ENCODE assay signal across 2 cellular contexts in the genomic region with DNA sequence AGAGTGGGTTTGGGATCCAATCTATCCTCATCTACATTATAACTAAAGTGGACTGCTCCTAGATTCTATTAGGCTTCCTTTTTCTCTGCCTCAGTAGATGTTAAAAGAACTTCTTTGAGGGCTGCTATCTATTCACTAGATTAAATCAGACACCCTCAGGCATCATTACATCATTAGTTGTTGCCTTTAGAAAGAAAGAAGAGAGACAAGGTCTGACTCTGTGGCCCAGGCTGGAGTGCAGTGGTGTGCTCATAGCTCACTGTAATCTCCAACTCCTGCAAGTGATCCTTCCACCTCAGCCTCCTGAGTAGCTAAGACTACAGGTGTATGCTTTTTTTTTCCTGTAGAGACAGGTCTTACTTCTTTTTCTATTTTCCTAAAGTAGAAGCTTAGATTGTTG.
TF ChIP-seq lines count a peak whose summit lies in the region.

No MANE protein-coding gene starts in this region.

TF ChIP-seq in HEK293, 187 proteins besides CTCF, POLR2A, EP300 and RAD21:
- TF ChIP-seq MEIS1 (CRISPR knock-in tag; IDR thresholded peaks at IDR 0.05; ENCODE audit: borderline replicate concordance) = no peak
- no peak for TF ChIP-seq ZNF830 (tag by site-specific recombination; IDR thresholded peaks at IDR 0.05; ENCODE audit: low read depth)
- TF ChIP-seq, protein P1, sequence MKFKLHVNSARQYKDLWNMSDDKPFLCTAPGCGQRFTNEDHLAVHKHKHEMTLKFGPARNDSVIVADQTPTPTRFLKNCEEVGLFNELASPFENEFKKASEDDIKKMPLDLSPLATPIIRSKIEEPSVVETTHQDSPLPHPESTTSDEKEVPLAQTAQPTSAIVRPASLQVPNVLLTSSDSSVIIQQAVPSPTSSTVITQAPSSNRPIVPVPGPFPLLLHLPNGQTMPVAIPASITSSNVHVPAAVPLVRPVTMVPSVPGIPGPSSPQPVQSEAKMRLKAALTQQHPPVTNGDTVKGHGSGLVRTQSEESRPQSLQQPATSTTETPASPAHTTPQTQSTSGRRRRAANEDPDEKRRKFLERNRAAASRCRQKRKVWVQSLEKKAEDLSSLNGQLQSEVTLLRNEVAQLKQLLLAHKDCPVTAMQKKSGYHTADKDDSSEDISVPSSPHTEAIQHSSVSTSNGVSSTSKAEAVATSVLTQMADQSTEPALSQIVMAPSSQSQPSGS (tag by site-specific recombination; IDR thresholded peaks at IDR 0.05; ENCODE audit: low read depth) = peak; percentile 24; the same call in 1 of the 2 replicates
- no peak for TF ChIP-seq ZNF138 (tag by site-specific recombination; IDR thresholded peaks at IDR 0.05; ENCODE audit: borderline replicate concordance)
- TF ChIP-seq ZNF837 (tag by site-specific recombination; IDR thresholded peaks at IDR 0.05) = no peak
- TF ChIP-seq, protein P2, sequence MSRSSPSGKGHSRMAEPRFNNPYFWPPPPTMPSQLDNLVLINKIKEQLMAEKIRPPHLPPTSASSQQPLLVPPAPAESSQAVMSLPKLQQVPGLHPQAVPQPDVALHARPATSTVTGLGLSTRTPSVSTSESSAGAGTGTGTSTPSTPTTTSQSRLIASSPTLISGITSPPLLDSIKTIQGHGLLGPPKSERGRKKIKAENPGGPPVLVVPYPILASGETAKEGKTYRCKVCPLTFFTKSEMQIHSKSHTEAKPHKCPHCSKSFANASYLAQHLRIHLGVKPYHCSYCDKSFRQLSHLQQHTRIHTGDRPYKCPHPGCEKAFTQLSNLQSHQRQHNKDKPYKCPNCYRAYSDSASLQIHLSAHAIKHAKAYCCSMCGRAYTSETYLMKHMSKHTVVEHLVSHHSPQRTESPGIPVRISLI (tag by site-specific recombination; IDR thresholded peaks at IDR 0.05) = no peak
- no peak for TF ChIP-seq ZNF324 (tag by site-specific recombination; IDR thresholded peaks at IDR 0.05)

TF ChIP-seq in K562, 482 proteins besides CTCF, POLR2A, EP300 and RAD21:
- no peak for TF ChIP-seq ZNF239 (CRISPR knock-in tag; IDR thresholded peaks at IDR 0.05)
- no peak for TF ChIP-seq ZNF224 (CRISPR knock-in tag; IDR thresholded peaks at IDR 0.05)
- TF ChIP-seq, protein P3, sequence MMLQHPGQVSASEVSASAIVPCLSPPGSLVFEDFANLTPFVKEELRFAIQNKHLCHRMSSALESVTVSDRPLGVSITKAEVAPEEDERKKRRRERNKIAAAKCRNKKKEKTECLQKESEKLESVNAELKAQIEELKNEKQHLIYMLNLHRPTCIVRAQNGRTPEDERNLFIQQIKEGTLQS (IDR thresholded peaks at IDR 0.05) = 0 out of 2 replicates have a peak, but pooled peaks have one; percentile 19
- TF ChIP-seq, protein P3 (CRISPR knock-in tag; conservative IDR thresholded peaks at IDR 0.05) = no peak
- no peak for TF ChIP-seq ZNF253 (CRISPR knock-in tag; conservative IDR thresholded peaks at IDR 0.05)
- peak; percentile 60; the same call in 1 of the 2 replicates for TF ChIP-seq ATF7 (IDR thresholded peaks at IDR 0.05)
- 0 out of 2 replicates have a peak, but pooled peaks have one; percentile 20 for TF ChIP-seq GATA2 (CRISPR knock-in tag; IDR thresholded peaks at IDR 0.05)
